ENCODE assay signal across 11 cellular contexts in the genomic region with DNA sequence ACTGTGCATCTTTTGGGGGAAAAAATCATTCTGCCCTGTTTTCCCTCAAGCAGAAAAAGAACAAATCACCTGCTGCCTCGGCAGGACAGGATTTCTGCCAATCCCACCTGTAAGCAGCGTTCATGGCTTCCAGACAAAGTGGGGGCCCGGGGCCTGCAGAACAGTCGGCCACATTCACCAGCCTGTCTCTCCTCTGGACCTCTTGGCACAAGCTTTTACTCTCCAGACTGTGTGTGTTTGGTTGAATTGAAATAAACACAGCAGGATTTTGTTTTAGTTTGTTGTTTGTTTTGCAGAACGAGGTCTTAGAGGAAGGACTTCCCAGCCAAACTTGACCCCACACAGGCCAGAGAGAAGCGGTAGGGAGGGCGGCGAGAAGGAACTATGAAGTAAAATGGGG. TPM values are rescaled to one million over a fixed set of nuclear protein-coding genes. Genes with fewer than 3 reads are reported as not detected.
A peak's percentile ranks its signal among the peaks of the same experiment; 100 is the strongest.
DNase-seq lines count a peak whose midpoint lies in the region; ATAC-seq and TF ChIP-seq lines count a peak whose summit lies in the region.
"Had no signal": no experiment of that assay in that cellular context is flagged by ENCODE, and none has a peak within 500 bp of the region (broad histone marks: within the 10 kb centered on the region; RNA-seq: fewer than 3 reads in every experiment).

No MANE protein-coding gene starts in this region.

- peak overlapping the region; percentile 61 for H2AK5ac ChIP-seq in neuronal stem cell (ENCODE audit: low read depth, low read length)

- DNase-seq in NCI-H2227 treated with DMSO at 0.1 percent for 48 hours (lab: John Stamatoyannopoulos, UW) (peak; percentile 49), NCI-H2227 (lab: John Stamatoyannopoulos, UW; ENCODE audit: unreplicated experiment) (no peak), glutamatergic neuron (no peak), neuronal stem cell (ENCODE audit: low spot score) (no peak)
- no peak for DNase-seq in stimulated activated naive CD4-positive, alpha-beta T cell treated with Interleukin-2 at 50 U/mL for 16 hours (lab: John Stamatoyannopoulos, UW)
- DNase-seq in central memory CD4-positive, alpha-beta T cell: no peak
- DNase-seq: activated T-cell treated with anti-CD3 and anti-CD28 coated beads, Interleukin-2, amount 50 U/mL, for 72 hours; small intestine had no signal

- H3K36me3 Mint-ChIP-seq in glutamatergic neuron (ENCODE audit: unreplicated experiment): no peaks in the 10 kb centered on the region

- peak overlapping the region; percentile 48 for H2BK5ac ChIP-seq in neuronal stem cell (ENCODE audit: low read length)

- peaks cover 0 to 4% (median 0%) of the 10 kb centered on the region in 3 experiments for H3K27me3 ChIP-seq in neuronal stem cell (ENCODE audit: control insufficient read depth in 3 of 3, insufficient read depth in 3 of 3, low read depth in 1 of 3, low read length in 3 of 3)

- H3K27ac Mint-ChIP-seq in glutamatergic neuron (ENCODE audit: unreplicated experiment): peak overlapping the region; percentile 89
- H3K27ac Mint-ChIP-seq: activated T-cell treated with anti-CD3 and anti-CD28 coated beads, Interleukin-2, amount 50 U/mL, for 72 hours had no signal

- peak overlapping the region; percentile 13 for H2AFZ ChIP-seq in neuronal stem cell (ENCODE audit: low read length)

- no peak overlapping the region for H3K14ac ChIP-seq in neuronal stem cell (ENCODE audit: low read length)

- no peaks in the 10 kb centered on the region for H3K9me3 ChIP-seq in neuronal stem cell (replicated peaks in 1 of 2; ENCODE audit: control insufficient read depth in 2 of 2, insufficient read depth in 1 of 2, low read depth in 1 of 2, low read length in 2 of 2)
- H3K9me3 ChIP-seq: SJCRH30 had no signal

- H4K91ac ChIP-seq in neuronal stem cell (ENCODE audit: low read depth, low read length, poor library complexity): no peak overlapping the region

- peaks cover 23% of the 10 kb centered on the region for H3K9me3 Mint-ChIP-seq in glutamatergic neuron (ENCODE audit: unreplicated experiment)
- H3K9me3 Mint-ChIP-seq: activated T-cell treated with anti-CD3 and anti-CD28 coated beads, Interleukin-2, amount 50 U/mL, for 72 hours had no signal

- H3K4me2 ChIP-seq in neuronal stem cell (ENCODE audit: insufficient read depth, low read length, poor library complexity, severe bottlenecking): no peak overlapping the region

- no peak for ATAC-seq in HG03378 (IDR thresholded peaks at IDR 0.05; ENCODE audit: unreplicated experiment)
- ATAC-seq: activated T-cell treated with anti-CD3 and anti-CD28 coated beads, Interleukin-2, amount 50 U/mL, for 72 hours had no signal

- H4K8ac ChIP-seq in neuronal stem cell (ENCODE audit: low read depth, low read length): peak overlapping the region; percentile 54

- H3K36me3 ChIP-seq in neuronal stem cell (replicated peaks in 1 of 2; ENCODE audit: control insufficient read depth in 2 of 2, insufficient read depth in 2 of 2, low read length in 2 of 2): no peaks in the 10 kb centered on the region
- H3K36me3 ChIP-seq in urinary bladder (ENCODE audit: insufficient read depth): no peaks in the 10 kb centered on the region
- H3K36me3 ChIP-seq: SJCRH30 had no signal

- no peaks in the 10 kb centered on the region for H3K79me1 ChIP-seq in neuronal stem cell (ENCODE audit: low read depth, low read length)

- H2BK120ac ChIP-seq in neuronal stem cell (ENCODE audit: low read depth, low read length): no peak overlapping the region

- H3K27me3 Mint-ChIP-seq in glutamatergic neuron (ENCODE audit: unreplicated experiment): peaks cover 16% of the 10 kb centered on the region

- H2BK12ac ChIP-seq in neuronal stem cell (ENCODE audit: low read length): no peak overlapping the region

- no peak overlapping the region for H3K4me3 Mint-ChIP-seq in glutamatergic neuron (ENCODE audit: unreplicated experiment)
- H3K4me3 Mint-ChIP-seq: activated T-cell treated with anti-CD3 and anti-CD28 coated beads, Interleukin-2, amount 50 U/mL, for 72 hours had no signal

- H3K4me1 Mint-ChIP-seq in glutamatergic neuron (ENCODE audit: low read depth, unreplicated experiment): peaks cover 30% of the 10 kb centered on the region

- no peak for TF ChIP-seq CTCF in glutamatergic neuron (IDR thresholded peaks at IDR 0.05; ENCODE audit: partially characterized antibody, unreplicated experiment)

- H3K9ac ChIP-seq in neuronal stem cell (ENCODE audit: low read depth, low read length, poor library complexity): no peak overlapping the region

- H3K27ac ChIP-seq in neuronal stem cell (replicated peaks; ENCODE audit: low read length) (no peak overlapping the region), urinary bladder (ENCODE audit: low read depth) (peak overlapping the region; percentile 11)
- H3K27ac ChIP-seq: SJCRH30 had no signal

- WGBS in neuronal stem cell (ENCODE audit: extremely low coverage in 2 of 2, insufficient read length in 2 of 2, insufficient replicate concordance in 1 of 2), 2 donors: no CpG with 5 or more reads among the region's 8 CpGs
- WGBS in urinary bladder: 37% methylated on average over 8 of the region's 8 CpGs

- H2BK15ac ChIP-seq in neuronal stem cell (ENCODE audit: low read length): peak overlapping the region; percentile 77

- no peak overlapping the region for H3K4ac ChIP-seq in neuronal stem cell (ENCODE audit: low read length)

- H3K18ac ChIP-seq in neuronal stem cell (ENCODE audit: low read length): peak overlapping the region; percentile 7

- H3K23ac ChIP-seq in neuronal stem cell (ENCODE audit: low read depth, low read length, poor library complexity): no peak overlapping the region

- H3K4me3 ChIP-seq in neuronal stem cell (ENCODE audit: low read length in 2 of 2) (no peak overlapping the region), urinary bladder (ENCODE audit: low read depth, low read length) (no peak overlapping the region)
- H3K4me3 ChIP-seq: SJCRH30 had no signal

- H3K4me1 ChIP-seq in neuronal stem cell (ENCODE audit: control insufficient read depth in 2 of 2, insufficient read depth in 1 of 2, low read depth in 1 of 2, low read length in 2 of 2): peaks cover 9 to 22% of the 10 kb centered on the region in 2 donors
- no peaks in the 10 kb centered on the region for H3K4me1 ChIP-seq in urinary bladder (ENCODE audit: insufficient read depth)

RNA-seq across cellular contexts. Expression of a gene that starts 41.7 kb away (rescaled TPM):
- 2.9 TPM for total RNA-seq in glutamatergic neuron (ENCODE audit: unreplicated experiment)
- 20.4 TPM for polyA plus RNA-seq in neuronal stem cell (2013, experiment 1 of 2)
- 21.0 TPM for polyA plus RNA-seq in neuronal stem cell (2013, experiment 2 of 2)
- 219 TPM for total RNA-seq in urinary bladder
- polyA plus RNA-seq in urinary bladder: 1,557 TPM

Comparison
In these comparisons a context has a peak if more than half of its experiments do, and no peak if none do; other contexts are left out.
1. RNA of a gene that starts 41.7 kb away (total RNA-seq): 219 TPM in urinary bladder (single experiment); 2.9 TPM in glutamatergic neuron (single experiment); every median in the first group is over 10 times any median in the second.